1 cellular context compared by ENCODE assay signal in the genomic region with DNA sequence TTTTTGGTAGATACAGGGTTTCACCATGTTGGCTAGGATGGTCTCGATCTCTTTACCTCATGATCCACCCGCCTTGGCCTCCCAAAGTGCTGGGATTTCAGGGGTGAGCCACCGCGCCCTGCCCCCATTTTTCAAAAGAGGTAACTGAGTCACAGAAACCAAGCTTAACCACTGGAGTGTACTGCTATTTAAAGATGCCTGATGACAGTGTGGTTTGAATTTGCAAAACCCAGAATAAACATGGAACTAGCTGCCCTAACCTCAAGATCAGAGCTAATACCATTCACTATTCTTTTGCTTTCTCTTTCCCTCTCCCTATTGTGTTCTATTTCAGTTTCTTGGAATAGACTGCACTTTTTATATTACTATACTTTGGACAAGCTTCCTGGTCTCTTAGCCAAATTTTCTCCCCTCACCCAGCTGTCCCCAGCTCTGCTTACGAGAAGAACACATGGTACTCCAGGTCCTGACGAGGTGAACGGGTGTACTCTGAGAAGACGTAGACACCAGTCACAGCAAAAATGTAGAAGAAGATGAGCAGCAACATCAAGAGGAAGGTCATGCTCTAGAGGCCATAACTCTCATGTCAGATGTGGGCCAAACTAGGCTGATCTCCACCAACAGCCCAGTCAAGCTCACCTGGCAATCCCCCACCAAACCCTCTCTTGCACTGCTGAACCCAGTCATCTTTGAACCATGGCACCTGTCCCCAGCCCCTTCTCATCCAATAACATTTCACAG. TPM values are rescaled to one million over a fixed set of nuclear protein-coding genes. Genes with fewer than 3 reads are reported as not detected.
"Had no signal": no experiment of that assay in that cellular context is flagged by ENCODE, and none has a peak within 500 bp of the region (broad histone marks: within the 10 kb centered on the region; RNA-seq: fewer than 3 reads in every experiment).

No MANE protein-coding gene starts in this region.

RNA-seq across cellular contexts. Expression of a gene that starts 44.8 kb away (rescaled TPM):
- total RNA-seq: activated T-cell treated with anti-CD3 and anti-CD28 coated beads, Interleukin-2, amount 50 U/mL, for 72 hours had no signal
